Comparison of ENCODE assay signal across 8 cellular contexts in the genomic region with DNA sequence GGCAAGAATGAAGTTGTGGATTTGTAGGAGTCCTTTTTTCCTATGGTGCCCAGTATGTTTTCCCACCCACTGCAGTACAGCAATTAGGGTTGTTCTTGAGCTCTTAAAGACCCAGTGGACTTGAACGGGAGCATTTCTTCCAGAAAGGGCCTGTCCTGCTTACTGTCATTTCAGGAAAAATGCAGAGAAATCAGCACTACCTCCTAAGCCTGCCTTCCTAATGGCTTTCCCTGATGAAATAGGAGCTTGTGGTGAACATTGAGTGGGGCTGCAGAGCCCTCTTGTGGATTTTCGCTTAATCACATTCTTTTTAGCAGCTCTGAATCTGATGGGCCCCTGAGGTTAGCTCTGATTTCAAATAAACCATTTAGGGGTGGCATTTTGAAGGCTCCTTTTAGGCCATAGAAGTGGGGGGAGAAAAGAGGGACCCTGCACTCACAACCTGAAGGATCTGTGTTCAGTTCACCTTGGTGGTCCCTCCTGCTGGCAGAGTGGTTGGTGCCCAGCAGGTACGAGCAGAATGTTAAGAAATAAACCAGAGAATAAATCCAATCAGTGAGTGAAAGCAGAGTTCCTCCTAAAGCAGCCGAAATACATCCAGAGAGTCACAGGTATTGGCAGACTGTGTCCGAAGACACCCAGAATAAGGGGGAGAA.
DNase-seq lines count a peak whose midpoint lies in the region; ATAC-seq and TF ChIP-seq lines count a peak whose summit lies in the region.

No MANE protein-coding gene starts in this region.

- no peak overlapping the region for H3K4me3 ChIP-seq in CD8-positive, alpha-beta memory T cell (ENCODE audit: low read length)
- peak overlapping the region in 1 of 2 donors; percentile 10 for H3K4me3 ChIP-seq in muscle layer of colon (ENCODE audit: low read depth in 1 of 2, low read length in 2 of 2)
- H3K4me3 ChIP-seq in stomach = no peak overlapping the region

- no peak for TF ChIP-seq POLR2A in erythroblast (IDR thresholded peaks at IDR 0.05; ENCODE audit: low read length)
- no peak for TF ChIP-seq POLR2A in stomach (IDR thresholded peaks at IDR 0.05)

- no peak for TF ChIP-seq EP300 in stomach (IDR thresholded peaks at IDR 0.05)

- intact Hi-C loops in stomach (cut with DNase I; ENCODE audit: low total_unique reads) = loop anchor here (5.0 kb wide), 1 partner anchor 265 kb away; no protein-coding TSS in a partner anchor

- H3K9me3 Mint-ChIP-seq in CD8-positive, alpha-beta memory T cell = no peaks in the 10 kb centered on the region

- H3K9ac ChIP-seq in muscle layer of colon (ENCODE audit: low read length) = peak overlapping the region; percentile 60

- no peak overlapping the region for H3K27ac Mint-ChIP-seq in CD8-positive, alpha-beta memory T cell

- H3K9me3 ChIP-seq in CD8-positive, alpha-beta memory T cell (ENCODE audit: low read length) = no peaks in the 10 kb centered on the region
- no peaks in the 10 kb centered on the region for H3K9me3 ChIP-seq in muscle layer of colon (ENCODE audit: low read length)
- no peaks in the 10 kb centered on the region for H3K9me3 ChIP-seq in stomach

- H3K4me1 Mint-ChIP-seq in CD8-positive, alpha-beta memory T cell = no peaks in the 10 kb centered on the region

- no peak overlapping the region for H3K27ac ChIP-seq in CD8-positive, alpha-beta memory T cell (ENCODE audit: low read depth, low read length)
- H3K27ac ChIP-seq in muscle layer of colon (ENCODE audit: low read depth, low read length) (peak overlapping the region; percentile 96), stomach (peak overlapping the region; percentile 46 to 92 (median 87))

- POLR2A ChIA-PET in CD8-positive, alpha-beta memory T cell (lab: Charles Lee) = interaction anchor here (0.5 to 1.4 kb wide), 5 partner anchors 182 to 267 kb away, joined by 3 to 4 read pairs (median 4); a partner anchor contains a TSS

- peaks cover 4% of the 10 kb centered on the region for H3K4me1 ChIP-seq in CD8-positive, alpha-beta memory T cell (ENCODE audit: insufficient read depth, low read length)
- H3K4me1 ChIP-seq in muscle layer of colon (ENCODE audit: insufficient read depth, low read length) = peaks cover 33% of the 10 kb centered on the region
- peaks cover 10 to 29% (median 26%) of the 10 kb centered on the region in 4 donors for H3K4me1 ChIP-seq in stomach

- H3K27me3 Mint-ChIP-seq in CD8-positive, alpha-beta memory T cell = no peaks in the 10 kb centered on the region

- DNase-seq in CD8-positive, alpha-beta memory T cell = peak in 4 of 5 donors; percentile 8 to 58 (median 48)
- peak; percentile 62 for DNase-seq in NCI-H748 treated with DMSO at 0.1 percent for 48 hours (lab: John Stamatoyannopoulos, UW)
- DNase-seq in activated CD8-positive, alpha-beta memory T cell treated with anti-CD3 and anti-CD28 coated beads, Interleukin-2, amount 50 U/mL, for 4 hours = peak; percentile 43
- DNase-seq in erythroblast (lab: John Stamatoyannopoulos, UW) = peak; percentile 52 to 78
- peak; percentile 59 for DNase-seq in stomach

- CTCF ChIA-PET in CD8-positive, alpha-beta memory T cell (lab: Charles Lee) = interaction anchor here (0.7 to 2.2 kb wide), 39 partner anchors 10 to 1027 kb away, joined by 3 to 17 read pairs (median 4); a partner anchor contains a TSS

- no peaks in the 10 kb centered on the region for H3K27me3 ChIP-seq in CD8-positive, alpha-beta memory T cell (ENCODE audit: insufficient read depth, low read length, poor library complexity, severe bottlenecking)
- no peaks in the 10 kb centered on the region for H3K27me3 ChIP-seq in muscle layer of colon (ENCODE audit: control insufficient read depth in 1 of 2, insufficient read depth in 2 of 2, low read length in 2 of 2)
- no peaks in the 10 kb centered on the region for H3K27me3 ChIP-seq in stomach

- ATAC-seq in GM19324 (IDR thresholded peaks at IDR 0.05; ENCODE audit: low FRiP score, unreplicated experiment) (peak; percentile 73), HG03469 (IDR thresholded peaks at IDR 0.05; ENCODE audit: unreplicated experiment) (peak; percentile 83)

- no peak overlapping the region for H3K4me3 Mint-ChIP-seq in CD8-positive, alpha-beta memory T cell

- no peaks in the 10 kb centered on the region for H3K36me3 Mint-ChIP-seq in CD8-positive, alpha-beta memory T cell

- WGBS in stomach, 5 donors = 37 to 52% (median 50%) methylated on average over 5 of the region's 5 CpGs

- no peaks in the 10 kb centered on the region for H3K36me3 ChIP-seq in CD8-positive, alpha-beta memory T cell (ENCODE audit: insufficient read depth, low read length)
- H3K36me3 ChIP-seq in muscle layer of colon (ENCODE audit: insufficient read depth, low read length) = no peaks in the 10 kb centered on the region
- no peaks in the 10 kb centered on the region for H3K36me3 ChIP-seq in stomach

- TF ChIP-seq CTCF in stomach (IDR thresholded peaks at IDR 0.05) = peak in 5 of 7 experiments; percentile 50 to 83 (median 79)
